16 cellular contexts compared by ENCODE assay signal in genomic region chr7:45190406-45191165, GRCh38. TPM values are rescaled to one million over a fixed set of nuclear protein-coding genes. Genes with fewer than 3 reads are reported as not detected.
"Had no signal": no experiment of that assay in that cellular context is flagged by ENCODE, and none has a peak within 500 bp of the region (broad histone marks: within the 10 kb centered on the region; RNA-seq: fewer than 3 reads in every experiment).

No MANE protein-coding gene starts in this region.

- H3K36me3 ChIP-seq: pancreas, transverse colon had no signal

- H3K36me3 Mint-ChIP-seq: activated naive CD4-positive, alpha-beta T cell treated with anti-CD3 and anti-CD28 coated beads, Interleukin-2, amount 10 ng/mL, durations not matched to agents 7 days and 5 days; immature natural killer cell; memory B cell; natural killer cell treated with Interleukin-12 subunit alpha and Interleukin-12 subunit beta and Interleukin-15 and Interleukin-18, amount 100 ng/mL, for 72 hours; T-cell had no signal

- H3K27ac ChIP-seq: pancreas, transverse colon, VCaP had no signal

- FAIRE-seq: pancreas had no signal

- H3K4me1 ChIP-seq: pancreas, transverse colon had no signal

- H3K4me1 Mint-ChIP-seq: activated naive CD4-positive, alpha-beta T cell treated with anti-CD3 and anti-CD28 coated beads, Interleukin-2, amount 10 ng/mL, durations not matched to agents 7 days and 5 days; immature natural killer cell; T-cell had no signal

- ATAC-seq: effector memory CD8-positive, alpha-beta T cell; natural killer cell treated with Interleukin-12 subunit alpha and Interleukin-12 subunit beta and Interleukin-15 and Interleukin-18, amount 100 ng/mL, for 72 hours; pancreas; T-cell had no signal

- H3K4me3 Mint-ChIP-seq: activated naive CD4-positive, alpha-beta T cell treated with anti-CD3 and anti-CD28 coated beads, Interleukin-2, amount 10 ng/mL, durations not matched to agents 7 days and 5 days; effector memory CD8-positive, alpha-beta T cell; immature natural killer cell; memory B cell; natural killer cell treated with Interleukin-12 subunit alpha and Interleukin-12 subunit beta and Interleukin-15 and Interleukin-18, amount 100 ng/mL, for 72 hours; T-cell had no signal

- DNase-seq: activated CD4-positive, alpha-beta T cell treated with anti-CD3 and anti-CD28 coated beads for 48 hours; activated CD8-positive, alpha-beta memory T cell treated with anti-CD3 and anti-CD28 coated beads for 24 hours; activated naive CD4-positive, alpha-beta T cell treated with anti-CD3 and anti-CD28 coated beads, Interleukin-2, amount 10 ng/mL, durations not matched to agents 7 days and 5 days; central memory CD4-positive, alpha-beta T cell; effector memory CD8-positive, alpha-beta T cell; immature natural killer cell; pancreas; stimulated activated CD4-positive, alpha-beta T cell treated with anti-CD3 and anti-CD28 coated beads, Interleukin-4, amount 100 ng/mL, for 4 hours; T-cell; T1000; transverse colon had no signal

- H3K4me3 ChIP-seq: pancreas, transverse colon had no signal

- H3K27ac Mint-ChIP-seq: activated naive CD4-positive, alpha-beta T cell treated with anti-CD3 and anti-CD28 coated beads, Interleukin-2, amount 10 ng/mL, durations not matched to agents 7 days and 5 days; effector memory CD8-positive, alpha-beta T cell; immature natural killer cell; memory B cell; natural killer cell treated with Interleukin-12 subunit alpha and Interleukin-12 subunit beta and Interleukin-15 and Interleukin-18, amount 100 ng/mL, for 72 hours; T-cell had no signal

- H3K9me3 Mint-ChIP-seq: activated naive CD4-positive, alpha-beta T cell treated with anti-CD3 and anti-CD28 coated beads, Interleukin-2, amount 10 ng/mL, durations not matched to agents 7 days and 5 days; effector memory CD8-positive, alpha-beta T cell; natural killer cell treated with Interleukin-12 subunit alpha and Interleukin-12 subunit beta and Interleukin-15 and Interleukin-18, amount 100 ng/mL, for 72 hours; T-cell had no signal

- H3K9me3 ChIP-seq: pancreas, transverse colon had no signal

- H3K27me3 ChIP-seq: pancreas, transverse colon had no signal

RNA-seq across cellular contexts. Expression of gene RAMP3, which starts 33.0 kb away (rescaled TPM):
- total RNA-seq: epithelial cell of proximal tubule; natural killer cell treated with Interleukin-12 subunit alpha and Interleukin-12 subunit beta and Interleukin-15 and Interleukin-18, amount 100 ng/mL, for 72 hours; SK-MEL-5 had no signal
- polyA plus RNA-seq: immature natural killer cell had no signal
